9 cellular contexts compared by ENCODE assay signal in the genomic region with DNA sequence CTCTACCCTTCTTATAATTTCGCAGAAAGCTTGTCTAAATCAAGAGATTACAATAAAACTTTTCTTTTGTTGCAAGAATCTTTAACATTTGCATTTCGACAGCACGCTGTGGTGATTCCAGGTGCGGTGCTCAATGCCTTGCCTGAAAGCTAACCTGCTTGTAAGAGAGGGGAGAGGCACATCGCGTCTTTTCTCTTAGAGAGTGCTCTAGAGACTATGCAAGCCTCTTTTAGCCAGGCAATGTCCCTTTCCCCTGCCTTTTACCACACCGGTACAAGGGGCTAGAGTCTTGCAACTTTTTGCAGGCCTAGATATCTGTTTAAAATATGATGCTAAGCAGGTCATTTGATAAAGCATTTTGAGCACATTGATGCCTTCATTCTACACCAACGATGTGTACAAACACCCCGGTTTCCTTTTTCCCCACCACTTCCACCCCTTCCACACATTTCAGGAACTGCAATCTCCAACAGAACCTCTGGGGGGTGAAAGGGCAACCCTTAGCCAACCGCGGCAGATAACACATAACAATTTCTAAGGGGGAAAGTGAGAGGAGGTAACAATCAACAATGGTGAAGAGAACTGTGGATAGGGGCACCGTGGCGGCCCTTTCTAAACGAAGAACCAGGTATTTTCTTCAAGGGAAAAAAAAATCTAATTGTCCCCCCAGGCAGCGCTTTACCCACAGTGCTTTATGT. TPM values are rescaled to one million over a fixed set of nuclear protein-coding genes. Genes with fewer than 3 reads are reported as not detected.
A peak's percentile ranks its signal among the peaks of the same experiment; 100 is the strongest.
DNase-seq lines count a peak whose midpoint lies in the region; ATAC-seq and TF ChIP-seq lines count a peak whose summit lies in the region.
"Had no signal": no experiment of that assay in that cellular context is flagged by ENCODE, and none has a peak within 500 bp of the region (broad histone marks: within the 10 kb centered on the region; RNA-seq: fewer than 3 reads in every experiment).

No MANE protein-coding gene starts in this region.

- TF ChIP-seq CTCF in WTC11 (IDR thresholded peaks at IDR 0.05) (peak; percentile 37), hepatocyte (IDR thresholded peaks at IDR 0.05; ENCODE audit: poor library complexity) (peak; percentile 37), smooth muscle cell (IDR thresholded peaks at IDR 0.05; ENCODE audit: borderline replicate concordance, insufficient read depth, poor library complexity, severe bottlenecking) (peak; percentile 15)

- H3K9me2 ChIP-seq in hepatocyte (replicated peaks; ENCODE audit: insufficient read depth), result no peaks in the 10 kb centered on the region

- H3K9ac ChIP-seq in smooth muscle cell (ENCODE audit: low read depth), result no peak overlapping the region

- WGBS in hepatocyte (ENCODE audit: low lambda C conversion rate, missing lambda C conversion rate), result 12% methylated on average over 15 of the region's 15 CpGs
- 10% methylated on average over 15 of the region's 15 CpGs for WGBS in smooth muscle cell (ENCODE audit: low lambda C conversion rate)

- DNase-seq in EL, result peak; percentile 61
- DNase-seq in NCI-H146 treated with DMSO at 0.1 percent for 48 hours (lab: John Stamatoyannopoulos, UW; ENCODE audit: unreplicated experiment), result peak; percentile 62
- peak; percentile 32 for DNase-seq in WTC11 (ENCODE audit: low spot score)
- peak; percentile 53 for DNase-seq in hepatocyte (ENCODE audit: low spot score)
- no peak for DNase-seq in smooth muscle cell (lab: John Stamatoyannopoulos, UW; ENCODE audit: unreplicated experiment)
- DNase-seq in middle frontal gyrus (ENCODE audit: extremely low spot score, low spot score), result no peak
- DNase-seq in stimulated activated CD4-positive, alpha-beta T cell treated with anti-CD3 and anti-CD28 coated beads, Interleukin-15, amount 100 ng/mL, for 24 hours, result no peak

- H3K4me1 ChIP-seq in hepatocyte (ENCODE audit: insufficient read depth) (peaks cover 13% of the 10 kb centered on the region), smooth muscle cell (ENCODE audit: low read depth) (peaks cover 14% of the 10 kb centered on the region)

- H3K4me3 Mint-ChIP-seq in WTC11, result peak overlapping the region; percentile 95

- no peaks in the 10 kb centered on the region for H3K9me3 Mint-ChIP-seq in WTC11

- peaks cover 16% of the 10 kb centered on the region for H3K27me3 Mint-ChIP-seq in WTC11 (ENCODE audit: low read depth)

- no peaks in the 10 kb centered on the region for H3F3A ChIP-seq in smooth muscle cell (ENCODE audit: low read depth)

- H3K4me3 ChIP-seq in hepatocyte, result peak overlapping the region; percentile 87
- peak overlapping the region; percentile 89 for H3K4me3 ChIP-seq in smooth muscle cell

- H3K36me3 ChIP-seq in hepatocyte (replicated peaks; ENCODE audit: insufficient read depth, low read depth), result no peaks in the 10 kb centered on the region
- no peaks in the 10 kb centered on the region for H3K36me3 ChIP-seq in smooth muscle cell (ENCODE audit: low read depth)

- H3K79me2 ChIP-seq in hepatocyte, result peaks cover 42% of the 10 kb centered on the region
- no peaks in the 10 kb centered on the region for H3K79me2 ChIP-seq in smooth muscle cell (ENCODE audit: low read depth)

- POLR2A ChIA-PET in WTC11 (lab: Charles Lee), result interaction anchor here (0.6 to 2.2 kb wide), 3 partner anchors 10 to 774 kb away, joined by 3 to 13 read pairs (median 3); a partner anchor contains a TSS

- peak overlapping the region; percentile 64 for H3K27ac ChIP-seq in hepatocyte
- H3K27ac ChIP-seq in smooth muscle cell (ENCODE audit: low read depth), result no peak overlapping the region

- CTCF ChIA-PET in WTC11 (lab: Charles Lee), result interaction anchor here (0.9 to 1.5 kb wide), 8 partner anchors 10 to 438 kb away, joined by 3 to 6 read pairs (median 4); a partner anchor contains a TSS

- H3K4me1 Mint-ChIP-seq in WTC11, result peaks cover 63% of the 10 kb centered on the region

- H2AFZ ChIP-seq in hepatocyte (peak overlapping the region; percentile 85), smooth muscle cell (ENCODE audit: low read depth) (peak overlapping the region; percentile 93)

- H3K27ac Mint-ChIP-seq in WTC11, result peak overlapping the region; percentile 30; the same call in 1 of the 2 replicates
- H3K27ac Mint-ChIP-seq: IgD-negative memory B cell had no signal

- H3K27me3 ChIP-seq in hepatocyte, result no peaks in the 10 kb centered on the region
- peaks cover 36% of the 10 kb centered on the region for H3K27me3 ChIP-seq in smooth muscle cell (ENCODE audit: low read depth)

- H3K36me3 Mint-ChIP-seq in WTC11, result no peaks in the 10 kb centered on the region
- H3K36me3 Mint-ChIP-seq: IgD-negative memory B cell had no signal

- peak; percentile 53 for ATAC-seq in WTC11
- ATAC-seq in HG02870 (IDR thresholded peaks at IDR 0.05; ENCODE audit: unreplicated experiment), result no peak

- H3K4me2 ChIP-seq in hepatocyte (peak overlapping the region; percentile 87), smooth muscle cell (peak overlapping the region; percentile 98)

- no peaks in the 10 kb centered on the region for H3K9me3 ChIP-seq in hepatocyte (ENCODE audit: low read depth)
- no peaks in the 10 kb centered on the region for H3K9me3 ChIP-seq in smooth muscle cell (replicated peaks; ENCODE audit: low read depth)

- H4K20me1 ChIP-seq in hepatocyte (ENCODE audit: insufficient read depth, poor library complexity, severe bottlenecking) (no peaks in the 10 kb centered on the region), smooth muscle cell (ENCODE audit: low read depth) (no peaks in the 10 kb centered on the region)

TF ChIP-seq in WTC11, 78 proteins besides CTCF, POLR2A, EP300 and RAD21 (continues in another document):
- TF ChIP-seq, protein P1, sequence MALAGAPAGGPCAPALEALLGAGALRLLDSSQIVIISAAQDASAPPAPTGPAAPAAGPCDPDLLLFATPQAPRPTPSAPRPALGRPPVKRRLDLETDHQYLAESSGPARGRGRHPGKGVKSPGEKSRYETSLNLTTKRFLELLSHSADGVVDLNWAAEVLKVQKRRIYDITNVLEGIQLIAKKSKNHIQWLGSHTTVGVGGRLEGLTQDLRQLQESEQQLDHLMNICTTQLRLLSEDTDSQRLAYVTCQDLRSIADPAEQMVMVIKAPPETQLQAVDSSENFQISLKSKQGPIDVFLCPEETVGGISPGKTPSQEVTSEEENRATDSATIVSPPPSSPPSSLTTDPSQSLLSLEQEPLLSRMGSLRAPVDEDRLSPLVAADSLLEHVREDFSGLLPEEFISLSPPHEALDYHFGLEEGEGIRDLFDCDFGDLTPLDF (CRISPR knock-in tag; IDR thresholded peaks at IDR 0.05), result no peak
- TF ChIP-seq GRHL2 (CRISPR knock-in tag; IDR thresholded peaks at IDR 0.05; ENCODE audit: insufficient replicate concordance, severe bottlenecking) (no peak), ESRRA (CRISPR knock-in tag; IDR thresholded peaks at IDR 0.05; ENCODE audit: borderline replicate concordance) (no peak)
- TF ChIP-seq, protein P2, sequence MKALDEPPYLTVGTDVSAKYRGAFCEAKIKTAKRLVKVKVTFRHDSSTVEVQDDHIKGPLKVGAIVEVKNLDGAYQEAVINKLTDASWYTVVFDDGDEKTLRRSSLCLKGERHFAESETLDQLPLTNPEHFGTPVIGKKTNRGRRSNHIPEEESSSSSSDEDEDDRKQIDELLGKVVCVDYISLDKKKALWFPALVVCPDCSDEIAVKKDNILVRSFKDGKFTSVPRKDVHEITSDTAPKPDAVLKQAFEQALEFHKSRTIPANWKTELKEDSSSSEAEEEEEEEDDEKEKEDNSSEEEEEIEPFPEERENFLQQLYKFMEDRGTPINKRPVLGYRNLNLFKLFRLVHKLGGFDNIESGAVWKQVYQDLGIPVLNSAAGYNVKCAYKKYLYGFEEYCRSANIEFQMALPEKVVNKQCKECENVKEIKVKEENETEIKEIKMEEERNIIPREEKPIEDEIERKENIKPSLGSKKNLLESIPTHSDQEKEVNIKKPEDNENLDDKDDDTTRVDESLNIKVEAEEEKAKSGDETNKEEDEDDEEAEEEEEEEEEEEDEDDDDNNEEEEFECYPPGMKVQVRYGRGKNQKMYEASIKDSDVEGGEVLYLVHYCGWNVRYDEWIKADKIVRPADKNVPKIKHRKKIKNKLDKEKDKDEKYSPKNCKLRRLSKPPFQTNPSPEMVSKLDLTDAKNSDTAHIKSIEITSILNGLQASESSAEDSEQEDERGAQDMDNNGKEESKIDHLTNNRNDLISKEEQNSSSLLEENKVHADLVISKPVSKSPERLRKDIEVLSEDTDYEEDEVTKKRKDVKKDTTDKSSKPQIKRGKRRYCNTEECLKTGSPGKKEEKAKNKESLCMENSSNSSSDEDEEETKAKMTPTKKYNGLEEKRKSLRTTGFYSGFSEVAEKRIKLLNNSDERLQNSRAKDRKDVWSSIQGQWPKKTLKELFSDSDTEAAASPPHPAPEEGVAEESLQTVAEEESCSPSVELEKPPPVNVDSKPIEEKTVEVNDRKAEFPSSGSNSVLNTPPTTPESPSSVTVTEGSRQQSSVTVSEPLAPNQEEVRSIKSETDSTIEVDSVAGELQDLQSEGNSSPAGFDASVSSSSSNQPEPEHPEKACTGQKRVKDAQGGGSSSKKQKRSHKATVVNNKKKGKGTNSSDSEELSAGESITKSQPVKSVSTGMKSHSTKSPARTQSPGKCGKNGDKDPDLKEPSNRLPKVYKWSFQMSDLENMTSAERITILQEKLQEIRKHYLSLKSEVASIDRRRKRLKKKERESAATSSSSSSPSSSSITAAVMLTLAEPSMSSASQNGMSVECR (CRISPR knock-in tag; IDR thresholded peaks at IDR 0.05; ENCODE audit: borderline replicate concordance), result no peak
- TF ChIP-seq, protein P3, sequence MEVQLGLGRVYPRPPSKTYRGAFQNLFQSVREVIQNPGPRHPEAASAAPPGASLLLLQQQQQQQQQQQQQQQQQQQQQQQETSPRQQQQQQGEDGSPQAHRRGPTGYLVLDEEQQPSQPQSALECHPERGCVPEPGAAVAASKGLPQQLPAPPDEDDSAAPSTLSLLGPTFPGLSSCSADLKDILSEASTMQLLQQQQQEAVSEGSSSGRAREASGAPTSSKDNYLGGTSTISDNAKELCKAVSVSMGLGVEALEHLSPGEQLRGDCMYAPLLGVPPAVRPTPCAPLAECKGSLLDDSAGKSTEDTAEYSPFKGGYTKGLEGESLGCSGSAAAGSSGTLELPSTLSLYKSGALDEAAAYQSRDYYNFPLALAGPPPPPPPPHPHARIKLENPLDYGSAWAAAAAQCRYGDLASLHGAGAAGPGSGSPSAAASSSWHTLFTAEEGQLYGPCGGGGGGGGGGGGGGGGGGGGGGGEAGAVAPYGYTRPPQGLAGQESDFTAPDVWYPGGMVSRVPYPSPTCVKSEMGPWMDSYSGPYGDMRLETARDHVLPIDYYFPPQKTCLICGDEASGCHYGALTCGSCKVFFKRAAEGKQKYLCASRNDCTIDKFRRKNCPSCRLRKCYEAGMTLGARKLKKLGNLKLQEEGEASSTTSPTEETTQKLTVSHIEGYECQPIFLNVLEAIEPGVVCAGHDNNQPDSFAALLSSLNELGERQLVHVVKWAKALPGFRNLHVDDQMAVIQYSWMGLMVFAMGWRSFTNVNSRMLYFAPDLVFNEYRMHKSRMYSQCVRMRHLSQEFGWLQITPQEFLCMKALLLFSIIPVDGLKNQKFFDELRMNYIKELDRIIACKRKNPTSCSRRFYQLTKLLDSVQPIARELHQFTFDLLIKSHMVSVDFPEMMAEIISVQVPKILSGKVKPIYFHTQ (CRISPR knock-in tag; IDR thresholded peaks at IDR 0.05), result no peak

RNA-seq across cellular contexts. Expression of a gene that starts 1.3 kb away (rescaled TPM):
- total RNA-seq in WTC11 (2021), result 8.1 to 12.5 TPM (median 8.9 TPM) in 3 replicates
- 28.6 and 30.4 TPM in 2 replicates for total RNA-seq in hepatocyte
- 3.1 and 4.3 TPM in 2 replicates for polyA plus RNA-seq in hepatocyte
- 4.0 and 8.0 TPM in 2 replicates for total RNA-seq in smooth muscle cell
- 0.64 and 2.1 TPM in 2 replicates for polyA plus RNA-seq in smooth muscle cell
- polyA plus RNA-seq: IgD-negative memory B cell had no signal

Comparison
In these comparisons a context has a peak if more than half of its experiments do, and no peak if none do; other contexts are left out.
1. DNase-seq: peak in EL (single experiment), NCI-H146 treated with DMSO at 0.1 percent for 48 hours (single experiment), WTC11 (single experiment) and hepatocyte (single experiment); none in smooth muscle cell (single experiment), middle frontal gyrus (single experiment) and stimulated activated CD4-positive, alpha-beta T cell treated with anti-CD3 and anti-CD28 coated beads, Interleukin-15, amount 100 ng/mL, for 24 hours (single experiment).
2. Peak in every context shown above with its lines, with median percentiles within 50 percentile points of each other: CTCF ChIP-seq.